Comparison of ENCODE assay signal across 8 cellular contexts in the genomic region with DNA sequence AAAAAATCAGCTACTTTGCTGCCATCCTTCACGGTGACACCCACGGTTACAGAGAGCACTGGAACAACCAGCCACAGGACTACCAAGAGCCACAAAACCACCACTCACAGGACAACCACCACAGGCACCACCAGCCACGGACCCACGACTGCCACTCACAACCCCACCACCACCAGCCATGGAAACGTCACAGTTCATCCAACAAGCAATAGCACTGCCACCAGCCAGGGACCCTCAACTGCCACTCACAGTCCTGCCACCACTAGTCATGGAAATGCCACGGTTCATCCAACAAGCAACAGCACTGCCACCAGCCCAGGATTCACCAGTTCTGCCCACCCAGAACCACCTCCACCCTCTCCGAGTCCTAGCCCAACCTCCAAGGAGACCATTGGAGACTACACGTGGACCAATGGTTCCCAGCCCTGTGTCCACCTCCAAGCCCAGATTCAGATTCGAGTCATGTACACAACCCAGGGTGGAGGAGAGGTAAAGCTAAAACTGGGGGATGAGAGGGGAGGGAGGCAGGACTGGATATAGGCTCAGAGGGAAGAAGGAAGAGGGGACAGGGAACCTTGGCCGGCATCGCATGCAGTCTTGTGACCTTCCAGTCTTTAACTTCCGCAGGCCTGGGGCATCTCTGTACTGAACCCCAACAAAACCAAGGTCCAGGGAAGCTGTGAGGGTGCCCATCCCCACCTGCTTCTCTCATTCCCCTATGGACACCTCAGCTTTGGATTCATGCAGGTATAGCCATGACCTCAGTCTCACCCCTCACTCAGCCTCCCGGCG. TPM values are rescaled to one million over a fixed set of nuclear protein-coding genes. Genes with fewer than 3 reads are reported as not detected.
DNase-seq lines count a peak whose midpoint lies in the region; ATAC-seq and TF ChIP-seq lines count a peak whose summit lies in the region.
"Had no signal": no experiment of that assay in that cellular context is flagged by ENCODE, and none has a peak within 500 bp of the region (broad histone marks: within the 10 kb centered on the region; RNA-seq: fewer than 3 reads in every experiment).

No MANE protein-coding gene starts in this region.

- H3K36me3 Mint-ChIP-seq in H9 (ENCODE audit: insufficient read depth in 1 of 3, low read depth in 3 of 3): peaks cover 39 to 60% (median 49%) of the 10 kb centered on the region in 3 experiments
- peaks cover 90% of the 10 kb centered on the region for H3K36me3 Mint-ChIP-seq in stimulated activated effector memory CD8-positive, alpha-beta T cell treated with anti-CD3 and anti-CD28 coated beads, Interleukin-12 subunit alpha, Interleukin-12 subunit beta, amount 100 ng/mL, for 72 hours

- no peak overlapping the region for H2BK12ac ChIP-seq in H9 (ENCODE audit: insufficient read length, low read depth, low read length)

- H3K27ac ChIP-seq in H9 (ENCODE audit: insufficient read length, low read depth, low read length) (no peak overlapping the region), SU-DHL-6 (ENCODE audit: low read depth, low read length) (peak overlapping the region; percentile 72)

- no peak overlapping the region for H3K18ac ChIP-seq in H9 (ENCODE audit: insufficient read length, low read depth, low read length)

- H3K4ac ChIP-seq in H9 (ENCODE audit: low read depth, low read length): no peak overlapping the region

- H3K79me1 ChIP-seq in H9 (ENCODE audit: insufficient read depth, low read depth, low read length, poor library complexity, severe bottlenecking): peaks cover 1% of the 10 kb centered on the region

- peaks cover 2% of the 10 kb centered on the region for H3K27me3 Mint-ChIP-seq in H9 (ENCODE audit: low read depth)

- H3K9me3 ChIP-seq in H9 (ENCODE audit: control insufficient read depth, low read depth, low read length) (no peaks in the 10 kb centered on the region), SU-DHL-6 (ENCODE audit: insufficient read depth, low read length) (no peaks in the 10 kb centered on the region)

- H3K79me2 ChIP-seq in H9 (ENCODE audit: insufficient read depth, low read length) (no peaks in the 10 kb centered on the region; the same call in 1 of the 2 replicates), SU-DHL-6 (ENCODE audit: insufficient read depth, low read length) (peaks cover 30% of the 10 kb centered on the region)

- peaks cover 50 to 56% of the 10 kb centered on the region in 2 experiments for H3K4me1 Mint-ChIP-seq in H9
- H3K4me1 Mint-ChIP-seq in stimulated activated effector memory CD8-positive, alpha-beta T cell treated with anti-CD3 and anti-CD28 coated beads, Interleukin-12 subunit alpha, Interleukin-12 subunit beta, amount 100 ng/mL, for 72 hours: peaks cover 85% of the 10 kb centered on the region

- peaks cover 0 to 3% of the 10 kb centered on the region in 2 experiments; a peak in 1 of 5 replicates for H3K9me3 Mint-ChIP-seq in H9
- H3K9me3 Mint-ChIP-seq in stimulated activated effector memory CD8-positive, alpha-beta T cell treated with anti-CD3 and anti-CD28 coated beads, Interleukin-12 subunit alpha, Interleukin-12 subunit beta, amount 100 ng/mL, for 72 hours: no peaks in the 10 kb centered on the region

- H3K4me1 ChIP-seq in H9 (ENCODE audit: insufficient read depth, low read length): no peaks in the 10 kb centered on the region

- no peaks in the 10 kb centered on the region for H3K27me3 ChIP-seq in H9 (ENCODE audit: insufficient read depth, low read length)
- no peaks in the 10 kb centered on the region for H3K27me3 ChIP-seq in SU-DHL-6 (ENCODE audit: low read length)

- H2BK5ac ChIP-seq in H9 (ENCODE audit: insufficient read length, low read length): no peak overlapping the region

- H3K14ac ChIP-seq in H9 (ENCODE audit: insufficient read depth, low read length): no peak overlapping the region

- TF ChIP-seq CTCF in H9 (conservative IDR thresholded peaks at IDR 0.05) (no peak), SU-DHL-6 (IDR thresholded peaks at IDR 0.05; ENCODE audit: insufficient read depth, low read length, poor library complexity, severe bottlenecking) (no peak), fibroblast of mammary gland (conservative IDR thresholded peaks at IDR 0.05; ENCODE audit: control insufficient read depth, insufficient read depth, low read depth, low read length) (no peak)

- H3T11ph ChIP-seq in H9 (ENCODE audit: low read length): no peak overlapping the region

- H3K56ac ChIP-seq in H9 (ENCODE audit: insufficient read length, low read depth, low read length): no peak overlapping the region

- H4K20me1 ChIP-seq in H9 (ENCODE audit: control insufficient read depth, insufficient read depth, insufficient read length): no peaks in the 10 kb centered on the region
- H4K20me1 ChIP-seq in SU-DHL-6 (ENCODE audit: low read depth, low read length): peaks cover 19% of the 10 kb centered on the region

- H2BK15ac ChIP-seq in H9 (ENCODE audit: low read depth, low read length): no peak overlapping the region

- H2BK20ac ChIP-seq in H9 (ENCODE audit: low read depth, low read length, poor library complexity, severe bottlenecking): no peak overlapping the region

- H3K9ac ChIP-seq in H9 (ENCODE audit: extremely low read depth, insufficient read length, low read length): no peak overlapping the region
- peak overlapping the region; percentile 18; the same call in 1 of the 2 replicates for H3K9ac ChIP-seq in SU-DHL-6 (ENCODE audit: low read length)

- no peak overlapping the region for H3K23ac ChIP-seq in H9 (ENCODE audit: insufficient read length, low read depth, low read length)

- peaks cover 63% of the 10 kb centered on the region for H3F3A ChIP-seq in SU-DHL-6 (ENCODE audit: insufficient read depth)

- H2AK5ac ChIP-seq in H9 (ENCODE audit: insufficient read length, low read length): no peak overlapping the region

- H2AFZ ChIP-seq in H9 (ENCODE audit: low read length): no peak overlapping the region
- H2AFZ ChIP-seq in SU-DHL-6 (ENCODE audit: low read depth, low read length, severe bottlenecking): no peak overlapping the region

- H4K5ac ChIP-seq in H9 (ENCODE audit: insufficient read length, low read depth, low read length): no peak overlapping the region

- H3K27ac Mint-ChIP-seq in H9: peak overlapping the region; percentile 62 to 96 (median 86); a peak in 5 of 7 replicates
- peak overlapping the region; percentile 97 for H3K27ac Mint-ChIP-seq in stimulated activated effector memory CD8-positive, alpha-beta T cell treated with anti-CD3 and anti-CD28 coated beads, Interleukin-12 subunit alpha, Interleukin-12 subunit beta, amount 100 ng/mL, for 72 hours

- no peak overlapping the region for H2BK120ac ChIP-seq in H9 (ENCODE audit: low read depth, low read length, poor library complexity, severe bottlenecking)

- WGBS in H9 (ENCODE audit: extremely low coverage, insufficient read length, low lambda C conversion rate): no CpG with 5 or more reads among the region's 14 CpGs

- peaks cover 19% of the 10 kb centered on the region for H3K36me3 ChIP-seq in SU-DHL-6 (ENCODE audit: low read length)

- H4K91ac ChIP-seq in H9 (ENCODE audit: insufficient read length, low read depth, low read length): no peak overlapping the region

- no peak overlapping the region for H4K8ac ChIP-seq in H9 (replicated peaks; ENCODE audit: insufficient read length, low read depth, low read length)

- no peak overlapping the region for H3K4me2 ChIP-seq in H9 (ENCODE audit: insufficient read depth, insufficient read length, low read length)
- H3K4me2 ChIP-seq in SU-DHL-6 (ENCODE audit: low read depth, low read length, poor library complexity, severe bottlenecking): peak overlapping the region; percentile 9

- H3K23me2 ChIP-seq in H9 (ENCODE audit: insufficient read length, low read depth, low read length, poor library complexity, severe bottlenecking): peaks cover 3% of the 10 kb centered on the region

- H3K9me2 ChIP-seq in SU-DHL-6 (replicated peaks; ENCODE audit: insufficient read depth, low read length): no peaks in the 10 kb centered on the region

- peak overlapping the region; percentile 3 to 43; a peak in 2 of 5 replicates for H3K4me3 Mint-ChIP-seq in H9
- H3K4me3 Mint-ChIP-seq in stimulated activated effector memory CD8-positive, alpha-beta T cell treated with anti-CD3 and anti-CD28 coated beads, Interleukin-12 subunit alpha, Interleukin-12 subunit beta, amount 100 ng/mL, for 72 hours: peak overlapping the region; percentile 93

- H3K4me3 ChIP-seq in SU-DHL-6 (ENCODE audit: insufficient read depth, low read length, poor library complexity, severe bottlenecking): no peak overlapping the region
- H3K4me3 ChIP-seq in fibroblast of mammary gland (ENCODE audit: control insufficient read depth, low read depth, low read length): peak overlapping the region; percentile 25

- ATAC-seq in stimulated activated effector memory CD8-positive, alpha-beta T cell treated with anti-CD3 and anti-CD28 coated beads, Interleukin-12 subunit alpha, Interleukin-12 subunit beta, amount 100 ng/mL, for 72 hours: peak; percentile 2

- DNase-seq in H9 (no peak), fibroblast of mammary gland (ENCODE audit: low read depth) (no peak), epidermal melanocyte (ENCODE audit: insufficient read length, low spot score) (no peak), dedifferentiated amniotic fluid mesenchymal stem cell (ENCODE audit: extremely low spot score) (no peak), HPDE6-E6E7 (ENCODE audit: extremely low spot score) (no peak)
- DNase-seq in stimulated activated effector memory CD8-positive, alpha-beta T cell treated with anti-CD3 and anti-CD28 coated beads, Interleukin-12 subunit alpha, Interleukin-12 subunit beta, amount 100 ng/mL, for 72 hours (ENCODE audit: low spot score in 2 of 2): no peak

RNA-seq across cellular contexts. Expression of a gene that starts 0.6 kb away (rescaled TPM):
- 0.37 and 0.42 TPM in 2 replicates for total RNA-seq in H9 (2021)

RNA-seq across cellular contexts. Expression of a gene that starts 3.6 kb away (rescaled TPM):
- 73.1 and 76.1 TPM in 2 replicates for total RNA-seq in H9 (2021)

RNA-seq across cellular contexts. Expression of a gene that starts 9.9 kb away (rescaled TPM):
- total RNA-seq in H9 (2021): 7.7 TPM in 2 replicates
- total RNA-seq: lung microvascular endothelial cell had no signal

RNA-seq across cellular contexts. Expression of a gene that starts 18.3 kb away (rescaled TPM):
- 80.6 and 83.1 TPM in 2 replicates for total RNA-seq in H9 (2021)

RNA-seq across cellular contexts. Expression of a gene that starts 21.5 kb away (rescaled TPM):
- 0.94 and 1.4 TPM in 2 replicates for total RNA-seq in H9 (2021)
